ENCODE assay signal across 25 cellular contexts in genomic region chr11:121469910-121470309, GRCh38. TPM values are rescaled to one million over a fixed set of nuclear protein-coding genes. Genes with fewer than 3 reads are reported as not detected.
DNase-seq lines count a peak whose midpoint lies in the region; ATAC-seq, FAIRE-seq and TF ChIP-seq lines count a peak whose summit lies in the region.
"Had no signal": no experiment of that assay in that cellular context is flagged by ENCODE, and none has a peak within 500 bp of the region (broad histone marks: within the 10 kb centered on the region; RNA-seq: fewer than 3 reads in every experiment).

No MANE protein-coding gene starts in this region.

- H3K27ac Mint-ChIP-seq in activated CD8-positive, alpha-beta T cell treated with anti-CD3 and anti-CD28 coated beads for 36 hours = peak overlapping the region; percentile 98
- no peak overlapping the region for H3K27ac Mint-ChIP-seq in activated CD8-positive, alpha-beta T cell treated with anti-CD3 and anti-CD28 coated beads, Interleukin-2, amount 10 ng/mL, durations not matched to agents 7 days and 5 days
- H3K27ac Mint-ChIP-seq in stimulated activated naive CD8-positive, alpha-beta T cell treated with anti-CD3 and anti-CD28 coated beads, Interleukin-15, amount 100 ng/mL, for 72 hours = peak overlapping the region; percentile 64 to 81
- H3K27ac Mint-ChIP-seq: activated CD4-positive, alpha-beta T cell treated with anti-CD3 and anti-CD28 coated beads, Interleukin-2, amount 10 ng/mL, durations not matched to agents 7 days and 5 days; stimulated activated memory B cell treated with anti-CD40 and anti-IgM and Interleukin-4, amounts not matched to agents 10 μg/mL and 1 μg/mL and 100 μg/mL, for 72 hours had no signal

- H3K36me3 ChIP-seq in heart left ventricle = peaks cover 0 to 7% (median 0%) of the 10 kb centered on the region in 9 donors
- H3K36me3 ChIP-seq: breast epithelium, prostate gland, sigmoid colon had no signal

- CTCF ChIA-PET in activated CD8-positive, alpha-beta T cell treated with anti-CD3 and anti-CD28 coated beads for 36 hours (lab: Charles Lee) = interaction anchor here (1.0 to 1.6 kb wide), 3 partner anchors 10 to 19 kb away, joined by 3 to 5 read pairs (median 4); no protein-coding TSS in a partner anchor
- CTCF ChIA-PET in activated CD8-positive, alpha-beta T cell treated with anti-CD3 and anti-CD28 coated beads, Interleukin-2, amount 10 ng/mL, durations not matched to agents 7 days and 5 days (lab: Charles Lee) = interaction anchor here (0.6 to 1.4 kb wide), 2 partner anchors 14 to 19 kb away, joined by 3 to 5 read pairs; no protein-coding TSS in a partner anchor

- POLR2A ChIA-PET in activated CD8-positive, alpha-beta T cell treated with anti-CD3 and anti-CD28 coated beads for 36 hours (lab: Charles Lee) = interaction anchor here (0.6 to 9.4 kb wide), 3 partner anchors 17 to 159 kb away, joined by 3 to 180 read pairs (median 4); partner anchors contain the start of genes SORL1 and SORL1-AS1
- POLR2A ChIA-PET in activated CD8-positive, alpha-beta T cell treated with anti-CD3 and anti-CD28 coated beads, Interleukin-2, amount 10 ng/mL, durations not matched to agents 7 days and 5 days (lab: Charles Lee) = interaction anchor here (1.6 kb wide), 1 partner anchor 18 kb away, joined by 4 read pairs; no protein-coding TSS in a partner anchor

- no peak overlapping the region for H3K4me3 Mint-ChIP-seq in activated CD8-positive, alpha-beta T cell treated with anti-CD3 and anti-CD28 coated beads for 36 hours
- H3K4me3 Mint-ChIP-seq in activated CD8-positive, alpha-beta T cell treated with anti-CD3 and anti-CD28 coated beads, Interleukin-2, amount 10 ng/mL, durations not matched to agents 7 days and 5 days = no peak overlapping the region
- H3K4me3 Mint-ChIP-seq in stimulated activated naive CD8-positive, alpha-beta T cell treated with anti-CD3 and anti-CD28 coated beads, Interleukin-15, amount 100 ng/mL, for 72 hours = peak overlapping the region in 1 of 2 donors; percentile 24
- H3K4me3 Mint-ChIP-seq: activated CD4-positive, alpha-beta T cell treated with anti-CD3 and anti-CD28 coated beads, Interleukin-2, amount 10 ng/mL, durations not matched to agents 7 days and 5 days; stimulated activated memory B cell treated with anti-CD40 and anti-IgM and Interleukin-4, amounts not matched to agents 10 μg/mL and 1 μg/mL and 100 μg/mL, for 72 hours had no signal

- no peaks in the 10 kb centered on the region for H3K9me3 ChIP-seq in heart left ventricle
- H3K9me3 ChIP-seq: breast epithelium, prostate gland, sigmoid colon had no signal

- no peaks in the 10 kb centered on the region for H3K27me3 Mint-ChIP-seq in activated CD8-positive, alpha-beta T cell treated with anti-CD3 and anti-CD28 coated beads for 36 hours
- no peaks in the 10 kb centered on the region for H3K27me3 Mint-ChIP-seq in activated CD8-positive, alpha-beta T cell treated with anti-CD3 and anti-CD28 coated beads, Interleukin-2, amount 10 ng/mL, durations not matched to agents 7 days and 5 days (ENCODE audit: low read depth)
- H3K27me3 Mint-ChIP-seq in stimulated activated naive CD8-positive, alpha-beta T cell treated with anti-CD3 and anti-CD28 coated beads, Interleukin-15, amount 100 ng/mL, for 72 hours = no peaks in the 10 kb centered on the region
- H3K27me3 Mint-ChIP-seq: activated CD4-positive, alpha-beta T cell treated with anti-CD3 and anti-CD28 coated beads, Interleukin-2, amount 10 ng/mL, durations not matched to agents 7 days and 5 days; stimulated activated memory B cell treated with anti-CD40 and anti-IgM and Interleukin-4, amounts not matched to agents 10 μg/mL and 1 μg/mL and 100 μg/mL, for 72 hours had no signal

- intact Hi-C loops in activated CD8-positive, alpha-beta T cell treated with anti-CD3 and anti-CD28 coated beads for 36 hours (cut with micrococcal nuclease) = loop anchor here (10.0 kb wide), 2 partner anchors 65 to 95 kb away; no protein-coding TSS in a partner anchor
- intact Hi-C loops in dorsolateral prefrontal cortex (cut with DNase I) = no loop called here
- intact Hi-C loops in heart left ventricle (cut with DNase I) = no loop called here

- TF ChIP-seq CTCF in activated CD8-positive, alpha-beta T cell treated with anti-CD3 and anti-CD28 coated beads for 36 hours (IDR thresholded peaks at IDR 0.05) = no peak
- TF ChIP-seq CTCF in dorsolateral prefrontal cortex (IDR thresholded peaks at IDR 0.05 in 54 of 56, conservative IDR thresholded peaks at IDR 0.05 in 2 of 56; ENCODE audit: low read depth in 1 of 56, partially characterized antibody in 56 of 56) (no peak), heart left ventricle (IDR thresholded peaks at IDR 0.05) (no peak)

- TF ChIP-seq POLR2A in heart left ventricle (IDR thresholded peaks at IDR 0.05) = no peak

- DNase-seq in activated CD8-positive, alpha-beta T cell treated with anti-CD3 and anti-CD28 coated beads for 36 hours = no peak
- DNase-seq in activated CD8-positive, alpha-beta T cell treated with anti-CD3 and anti-CD28 coated beads, Interleukin-2, amount 10 ng/mL, durations not matched to agents 7 days and 5 days = no peak
- DNase-seq in HTR-8/SVneo (ENCODE audit: insufficient read length, low spot score) (no peak), dorsolateral prefrontal cortex (no peak), activated gamma-delta T cell (lab: John Stamatoyannopoulos, UW) (no peak), heart left ventricle (no peak)
- no peak for DNase-seq in stimulated activated naive CD8-positive, alpha-beta T cell treated with anti-CD3 and anti-CD28 coated beads, Interleukin-15, amount 100 ng/mL, for 72 hours
- DNase-seq: activated CD4-positive, alpha-beta T cell treated with anti-CD3 and anti-CD28 coated beads, Interleukin-2, amount 10 ng/mL, durations not matched to agents 7 days and 5 days; activated CD8-positive, alpha-beta memory T cell treated with anti-CD3 and anti-CD28 coated beads, Interleukin-2, amount 50 U/mL, for 48 hours; activated gamma-delta T cell treated with Interleukin-2 at 50 U/mL for 16 hours; amygdala; effector CD8-positive, alpha-beta T cell; IMR-90; kidney glomerular epithelial cell; NCI-H2171; NCI-H524; sigmoid colon; stimulated activated CD4-positive, alpha-beta T cell treated with anti-CD3 and anti-CD28 coated beads, Interleukin-4, amount 100 ng/mL, for 4 hours had no signal

- H3K4me3 ChIP-seq in dorsolateral prefrontal cortex (no peak overlapping the region), heart left ventricle (no peak overlapping the region)
- H3K4me3 ChIP-seq: breast epithelium, prostate gland, sigmoid colon had no signal

- H3K36me3 Mint-ChIP-seq in activated CD8-positive, alpha-beta T cell treated with anti-CD3 and anti-CD28 coated beads for 36 hours (ENCODE audit: low read depth) = peaks cover 50% of the 10 kb centered on the region
- H3K36me3 Mint-ChIP-seq in activated CD8-positive, alpha-beta T cell treated with anti-CD3 and anti-CD28 coated beads, Interleukin-2, amount 10 ng/mL, durations not matched to agents 7 days and 5 days (ENCODE audit: low read depth) = peaks cover 66% of the 10 kb centered on the region

- 79 to 92% (median 87%) methylated on average over 5 of the region's 5 CpGs for WGBS in heart left ventricle, 4 donors

- peaks cover 91% of the 10 kb centered on the region for H3K4me1 Mint-ChIP-seq in activated CD8-positive, alpha-beta T cell treated with anti-CD3 and anti-CD28 coated beads for 36 hours (ENCODE audit: low read depth)
- H3K4me1 Mint-ChIP-seq in activated CD8-positive, alpha-beta T cell treated with anti-CD3 and anti-CD28 coated beads, Interleukin-2, amount 10 ng/mL, durations not matched to agents 7 days and 5 days (ENCODE audit: low read depth) = peaks cover 86% of the 10 kb centered on the region
- peaks cover 100% of the 10 kb centered on the region for H3K4me1 Mint-ChIP-seq in stimulated activated naive CD8-positive, alpha-beta T cell treated with anti-CD3 and anti-CD28 coated beads, Interleukin-15, amount 100 ng/mL, for 72 hours

- H3K27me3 ChIP-seq in dorsolateral prefrontal cortex (no peaks in the 10 kb centered on the region), heart left ventricle (no peaks in the 10 kb centered on the region)
- H3K27me3 ChIP-seq: breast epithelium, sigmoid colon had no signal

- H3K27ac ChIP-seq in dorsolateral prefrontal cortex (peak overlapping the region in 35 of 59 donors; percentile 3 to 94 (median 50)), heart left ventricle (no peak overlapping the region)
- H3K27ac ChIP-seq: breast epithelium, prostate gland, sigmoid colon had no signal

- no peak for ATAC-seq in activated CD8-positive, alpha-beta T cell treated with anti-CD3 and anti-CD28 coated beads for 36 hours
- no peak for ATAC-seq in activated CD8-positive, alpha-beta T cell treated with anti-CD3 and anti-CD28 coated beads, Interleukin-2, amount 10 ng/mL, durations not matched to agents 7 days and 5 days
- no peak for ATAC-seq in stimulated activated naive CD8-positive, alpha-beta T cell treated with anti-CD3 and anti-CD28 coated beads, Interleukin-15, amount 100 ng/mL, for 72 hours
- ATAC-seq in heart left ventricle = no peak
- ATAC-seq in GM18520 (IDR thresholded peaks at IDR 0.05; ENCODE audit: unreplicated experiment) = no peak
- ATAC-seq: stimulated activated memory B cell treated with anti-CD40 and anti-IgM and Interleukin-4, amounts not matched to agents 10 μg/mL and 1 μg/mL and 100 μg/mL, for 72 hours had no signal

- no peaks in the 10 kb centered on the region for H3K9me3 Mint-ChIP-seq in activated CD8-positive, alpha-beta T cell treated with anti-CD3 and anti-CD28 coated beads for 36 hours
- no peaks in the 10 kb centered on the region for H3K9me3 Mint-ChIP-seq in activated CD8-positive, alpha-beta T cell treated with anti-CD3 and anti-CD28 coated beads, Interleukin-2, amount 10 ng/mL, durations not matched to agents 7 days and 5 days (ENCODE audit: insufficient read depth)
- no peaks in the 10 kb centered on the region for H3K9me3 Mint-ChIP-seq in stimulated activated naive CD8-positive, alpha-beta T cell treated with anti-CD3 and anti-CD28 coated beads, Interleukin-15, amount 100 ng/mL, for 72 hours
- H3K9me3 Mint-ChIP-seq: stimulated activated memory B cell treated with anti-CD40 and anti-IgM and Interleukin-4, amounts not matched to agents 10 μg/mL and 1 μg/mL and 100 μg/mL, for 72 hours had no signal

- peaks cover 0 to 57% (median 13%) of the 10 kb centered on the region in 12 donors for H3K4me1 ChIP-seq in heart left ventricle

- FAIRE-seq in HTR-8/SVneo (lab: Jason Lieb, UNC) = peak; percentile 28
- FAIRE-seq: A204.1, colon, H1 had no signal

RNA-seq across cellular contexts. Expression of gene SORL1, which starts 17.8 kb away (rescaled TPM):
- total RNA-seq in activated CD8-positive, alpha-beta T cell treated with anti-CD3 and anti-CD28 coated beads for 36 hours = 10 to 100 TPM; 61.1 to 64.6 TPM
- total RNA-seq in activated CD8-positive, alpha-beta T cell treated with anti-CD3 and anti-CD28 coated beads, Interleukin-2, amount 10 ng/mL, durations not matched to agents 7 days and 5 days = 100 to 1,000 TPM in 1 of 2 experiments, 10 to 100 TPM in 1; 98.9 to 107 TPM
- total RNA-seq in dorsolateral prefrontal cortex (100 to 1,000 TPM; 181 to 321 (median 250) TPM), heart left ventricle (10 to 100 TPM in 3 of 9 donors, 1 to 10 TPM in 6; 2.9 to 20.5 (median 5.8) TPM)
- under 1 TPM; 0.72 to 0.83 TPM for polyA plus RNA-seq in heart left ventricle

Comparison
In these comparisons a context has a peak if more than half of its experiments do, and no peak if none do; other contexts are left out.
1. H3K27ac ChIP-seq: peak in dorsolateral prefrontal cortex (35 of 59); none in heart left ventricle (0 of 12).